8 cellular contexts compared by ENCODE assay signal in genomic region chr7:2477447-2478386, GRCh38. TPM values are rescaled to one million over a fixed set of nuclear protein-coding genes. Genes with fewer than 3 reads are reported as not detected.
DNase-seq lines count a peak whose midpoint lies in the region; ATAC-seq, FAIRE-seq and TF ChIP-seq lines count a peak whose summit lies in the region.

No MANE protein-coding gene starts in this region.

- no peaks in the 10 kb centered on the region for H3K27me3 ChIP-seq in pancreas
- no peaks in the 10 kb centered on the region for H3K27me3 ChIP-seq in upper lobe of left lung

- H3K9me3 ChIP-seq in pancreas = no peaks in the 10 kb centered on the region
- peaks cover 0 to under 1% (median 0%) of the 10 kb centered on the region in 4 donors for H3K9me3 ChIP-seq in upper lobe of left lung

- intact Hi-C loops in pancreas (cut with DNase I) = loop anchor here in 1 of 3 donors (10.0 kb wide), 1 partner anchor 207 kb away; the partner anchor contains the start of gene AMZ1

- ATAC-seq in HG02588 (IDR thresholded peaks at IDR 0.05; ENCODE audit: unreplicated experiment) (peak; percentile 44), pancreas (peak; percentile 82 to 92 (median 86)), upper lobe of left lung (ENCODE audit: low FRiP score in 2 of 2) (peak; percentile 86 to 87), HG03439 (IDR thresholded peaks at IDR 0.05; ENCODE audit: unreplicated experiment) (no peak)

- no peak for TF ChIP-seq POLR2A in upper lobe of left lung (IDR thresholded peaks at IDR 0.05)

- H3K4me1 ChIP-seq in pancreas (peaks cover 7 to 16% (median 12%) of the 10 kb centered on the region in 3 donors), upper lobe of left lung (peaks cover 15 to 21% (median 18%) of the 10 kb centered on the region in 4 donors)

- no peak for TF ChIP-seq EP300 in upper lobe of left lung (IDR thresholded peaks at IDR 0.05)

- WGBS in pancreas, 2 donors = 28 to 42% methylated on average over 34 of the region's 34 CpGs
- WGBS in upper lobe of left lung, 2 donors = 30 to 36% methylated on average over 7 to 25 of the region's 34 CpGs

- H3K36me3 ChIP-seq in pancreas = no peaks in the 10 kb centered on the region
- H3K36me3 ChIP-seq in upper lobe of left lung = no peaks in the 10 kb centered on the region

- FAIRE-seq in pancreas (lab: Jason Lieb, UNC) = no peak

- H3K4me3 ChIP-seq in fibroblast of the aortic adventitia (ENCODE audit: low read depth, low read length) (no peak overlapping the region), pancreas (no peak overlapping the region), upper lobe of left lung (no peak overlapping the region)

- DNase-seq in DMS153 treated with DMSO at 0.1 percent for 48 hours (lab: John Stamatoyannopoulos, UW; ENCODE audit: unreplicated experiment) (peak; percentile 69), RKO (ENCODE audit: low spot score) (peak; percentile 19), fibroblast of the aortic adventitia (ENCODE audit: low read depth) (peak; percentile 22), pancreas (peak; percentile 41 to 87 (median 66)), upper lobe of left lung (peak; percentile 72 to 93)
- DNase-seq in activated T-helper 1 cell treated with anti-CD3 and anti-CD28 coated beads, Interleukin-2, amount 50 U/mL, for 16 hours (ENCODE audit: low read depth in 1 of 2, low spot score in 1 of 2) = peak; percentile 24 to 27

- H3K27ac ChIP-seq in pancreas = no peak overlapping the region
- no peak overlapping the region for H3K27ac ChIP-seq in upper lobe of left lung

- TF ChIP-seq CTCF in fibroblast of the aortic adventitia (IDR thresholded peaks at IDR 0.05; ENCODE audit: insufficient read depth, low read length) (peak; percentile 73), pancreas (IDR thresholded peaks at IDR 0.05) (peak; percentile 56 to 79 (median 70)), upper lobe of left lung (IDR thresholded peaks at IDR 0.05) (peak; percentile 83 to 95 (median 94))

RNA-seq across cellular contexts. Expression of gene GRIFIN, which starts 1.5 kb away (rescaled TPM):
- total RNA-seq in fibroblast of the aortic adventitia (ENCODE audit: low replicate concordance) = not detected in 2 replicates
- total RNA-seq in pancreas = not detected
- not detected for polyA plus RNA-seq in pancreas
- not detected for total RNA-seq in upper lobe of left lung

RNA-seq across cellular contexts. Expression of gene LFNG, which starts 41.9 kb away (rescaled TPM):
- total RNA-seq in fibroblast of the aortic adventitia (ENCODE audit: low replicate concordance) (0.72 and 2.3 TPM in 2 replicates), pancreas (10 to 100 TPM; 28.2 to 66.8 (median 41.5) TPM), upper lobe of left lung (10 to 100 TPM; 30.6 to 62.9 (median 45.2) TPM)
- polyA plus RNA-seq in pancreas = 10 to 100 TPM; 37.2 to 42.1 TPM

Comparison
In these comparisons a context has a peak if more than half of its experiments do, and no peak if none do; other contexts are left out.
1. DNase-seq: peak in every context shown above with its lines; median percentile 82 in upper lobe of left lung; 69 in DMS153 treated with DMSO at 0.1 percent for 48 hours; 66 in pancreas; 26 in activated T-helper 1 cell treated with anti-CD3 and anti-CD28 coated beads, Interleukin-2, amount 50 U/mL, for 16 hours; 22 in fibroblast of the aortic adventitia; 19 in RKO.